In genomic region chr17:40564195-40564882, GRCh38 we compare ENCODE assay signal across 15 cellular contexts. TPM values are rescaled to one million over a fixed set of nuclear protein-coding genes. Genes with fewer than 3 reads are reported as not detected.
A peak's percentile ranks its signal among the peaks of the same experiment; 100 is the strongest.
DNase-seq lines count a peak whose midpoint lies in the region; ATAC-seq and TF ChIP-seq lines count a peak whose summit lies in the region.
"Had no signal": no experiment of that assay in that cellular context is flagged by ENCODE, and none has a peak within 500 bp of the region (broad histone marks: within the 10 kb centered on the region; RNA-seq: fewer than 3 reads in every experiment).

No MANE protein-coding gene starts in this region.

- H3K27me3 ChIP-seq in BLaER1, result no peaks in the 10 kb centered on the region

- peak overlapping the region; percentile 64 for H3K4me3 ChIP-seq in BLaER1
- H3K4me3 ChIP-seq: SK-N-MC had no signal

- no peaks in the 10 kb centered on the region for H3K36me3 ChIP-seq in BLaER1

- H3K27me3 Mint-ChIP-seq in activated T-cell treated with anti-CD3 and anti-CD28 coated beads, Interleukin-2, amount 50 U/mL, for 4 hours (ENCODE audit: low read depth), result no peaks in the 10 kb centered on the region

- H3K36me3 Mint-ChIP-seq in activated T-cell treated with anti-CD3 and anti-CD28 coated beads, Interleukin-2, amount 50 U/mL, for 4 hours (ENCODE audit: insufficient read depth), result peaks cover 38% of the 10 kb centered on the region

- no peak for ATAC-seq in activated T-cell treated with anti-CD3 and anti-CD28 coated beads, Interleukin-2, amount 50 U/mL, for 4 hours
- no peak for ATAC-seq in left lobe of liver
- no peak for ATAC-seq in GM19452 (IDR thresholded peaks at IDR 0.05; ENCODE audit: unreplicated experiment)

- no peaks in the 10 kb centered on the region for H4K20me1 ChIP-seq in BLaER1

- DNase-seq in activated T-cell treated with anti-CD3 and anti-CD28 coated beads, Interleukin-2, amount 50 U/mL, for 4 hours, result no peak
- DNase-seq in left lobe of liver (ENCODE audit: low spot score) (peak; percentile 39), NCI-H146 (lab: John Stamatoyannopoulos, UW) (no peak), ureter (ENCODE audit: low spot score) (no peak), NCI-H2029 treated with DMSO at 0.1 percent for 48 hours (lab: John Stamatoyannopoulos, UW) (no peak)
- DNase-seq: AML-193, glutamatergic neuron, Karpas-422, mammary epithelial cell, NCI-H510A, retina had no signal

- H3K4me2 ChIP-seq in BLaER1, result peak overlapping the region; percentile 98

- peaks cover 71% of the 10 kb centered on the region for H3K4me1 ChIP-seq in BLaER1

- H3K9ac ChIP-seq in BLaER1, result peak overlapping the region; percentile 60

- peak; percentile 23 for TF ChIP-seq POLR2A in GM19193 (IDR thresholded peaks at IDR 0.05; ENCODE audit: extremely low read depth, insufficient read depth, insufficient read length)

- peak overlapping the region; percentile 97 for H3K4me3 Mint-ChIP-seq in activated T-cell treated with anti-CD3 and anti-CD28 coated beads, Interleukin-2, amount 50 U/mL, for 4 hours

- no peaks in the 10 kb centered on the region for H3K9me3 Mint-ChIP-seq in activated T-cell treated with anti-CD3 and anti-CD28 coated beads, Interleukin-2, amount 50 U/mL, for 4 hours

- H3K27ac ChIP-seq in BLaER1, result peak overlapping the region; percentile 63
- H3K27ac ChIP-seq: SK-N-MC had no signal

- peaks cover 84% of the 10 kb centered on the region for H3K4me1 Mint-ChIP-seq in activated T-cell treated with anti-CD3 and anti-CD28 coated beads, Interleukin-2, amount 50 U/mL, for 4 hours (ENCODE audit: low read depth)

- H3K9me3 ChIP-seq in BLaER1, result peaks cover 27% of the 10 kb centered on the region

RNA-seq across cellular contexts. Expression of gene CCR7, which starts 0.9 kb away (rescaled TPM):
- 100 to 1,000 TPM in 2 of 3 donors, 10 to 100 TPM in 1; 77.3 to 109 (median 108) TPM for total RNA-seq in activated T-cell treated with anti-CD3 and anti-CD28 coated beads, Interleukin-2, amount 50 U/mL, for 4 hours
- total RNA-seq in left lobe of liver, result 0.75 TPM
- total RNA-seq in ureter, result 0.57 TPM

Comparison
In these comparisons a context has a peak if more than half of its experiments do, and no peak if none do; other contexts are left out.
1. RNA of gene CCR7, which starts 0.9 kb away (total RNA-seq): 77.3 to 109 TPM in activated T-cell treated with anti-CD3 and anti-CD28 coated beads, Interleukin-2, amount 50 U/mL, for 4 hours; 0.75 TPM in left lobe of liver (single experiment) and 0.57 TPM in ureter (single experiment); every median in the first group is over 10 times any median in the second.